Comparison of ENCODE assay signal across 11 cellular contexts in genomic region chrX:55919367-55920221, GRCh38.
DNase-seq lines count a peak whose midpoint lies in the region; ATAC-seq and TF ChIP-seq lines count a peak whose summit lies in the region.
"Had no signal": no experiment of that assay in that cellular context is flagged by ENCODE, and none has a peak within 500 bp of the region (broad histone marks: within the 10 kb centered on the region; RNA-seq: fewer than 3 reads in every experiment).

No MANE protein-coding gene starts in this region.

- DNase-seq in GM10266 (ENCODE audit: extremely low spot score) (peak; percentile 32), NOMO-1 treated with dmso at 0.1 percent for 144 hours (lab: John Stamatoyannopoulos, UW; ENCODE audit: unreplicated experiment) (peak; percentile 4), NCI-H1048 (lab: John Stamatoyannopoulos, UW) (no peak), NCI-H1105 (lab: John Stamatoyannopoulos, UW) (no peak), NCI-H2227 (lab: John Stamatoyannopoulos, UW; ENCODE audit: unreplicated experiment) (no peak)
- DNase-seq in activated CD4-positive, alpha-beta memory T cell treated with anti-CD3 and anti-CD28 coated beads, Interleukin-2, amount 10 ng/mL, durations not matched to agents 7 days and 5 days: no peak
- DNase-seq: activated CD8-positive, alpha-beta memory T cell treated with anti-CD3 and anti-CD28 coated beads, Interleukin-2, amount 10 ng/mL, durations not matched to agents 7 days and 5 days; DND-41; NCI-H1694 had no signal

- peaks cover 6% of the 10 kb centered on the region for H3K36me3 Mint-ChIP-seq in activated CD4-positive, alpha-beta memory T cell treated with anti-CD3 and anti-CD28 coated beads, Interleukin-2, amount 10 ng/mL, durations not matched to agents 7 days and 5 days (ENCODE audit: low read depth)

- POLR2A ChIA-PET in activated CD4-positive, alpha-beta memory T cell treated with anti-CD3 and anti-CD28 coated beads, Interleukin-2, amount 10 ng/mL, durations not matched to agents 7 days and 5 days (lab: Charles Lee): no interaction called here

- TF ChIP-seq CTCF in GM10266 (IDR thresholded peaks at IDR 0.05; ENCODE audit: control insufficient read depth, insufficient read depth, low read depth, missing control alignments): peak; percentile 11

- H3K27ac Mint-ChIP-seq in activated CD4-positive, alpha-beta memory T cell treated with anti-CD3 and anti-CD28 coated beads, Interleukin-2, amount 10 ng/mL, durations not matched to agents 7 days and 5 days: no peak overlapping the region
- H3K27ac Mint-ChIP-seq: activated CD8-positive, alpha-beta memory T cell treated with anti-CD3 and anti-CD28 coated beads, Interleukin-2, amount 10 ng/mL, durations not matched to agents 7 days and 5 days had no signal

- no peak overlapping the region for H3K4me3 Mint-ChIP-seq in activated CD4-positive, alpha-beta memory T cell treated with anti-CD3 and anti-CD28 coated beads, Interleukin-2, amount 10 ng/mL, durations not matched to agents 7 days and 5 days
- H3K4me3 Mint-ChIP-seq: activated CD8-positive, alpha-beta memory T cell treated with anti-CD3 and anti-CD28 coated beads, Interleukin-2, amount 10 ng/mL, durations not matched to agents 7 days and 5 days had no signal

- ATAC-seq in GM19351 (IDR thresholded peaks at IDR 0.05; ENCODE audit: unreplicated experiment) (peak; percentile 93), HG03025 (IDR thresholded peaks at IDR 0.05; ENCODE audit: low FRiP score, unreplicated experiment) (peak; percentile 92)
- ATAC-seq: activated CD8-positive, alpha-beta memory T cell treated with anti-CD3 and anti-CD28 coated beads, Interleukin-2, amount 10 ng/mL, durations not matched to agents 7 days and 5 days had no signal

- H3K4me1 Mint-ChIP-seq in activated CD4-positive, alpha-beta memory T cell treated with anti-CD3 and anti-CD28 coated beads, Interleukin-2, amount 10 ng/mL, durations not matched to agents 7 days and 5 days: no peaks in the 10 kb centered on the region
- H3K4me1 Mint-ChIP-seq: activated CD8-positive, alpha-beta memory T cell treated with anti-CD3 and anti-CD28 coated beads, Interleukin-2, amount 10 ng/mL, durations not matched to agents 7 days and 5 days had no signal

- H3K9me3 Mint-ChIP-seq in activated CD4-positive, alpha-beta memory T cell treated with anti-CD3 and anti-CD28 coated beads, Interleukin-2, amount 10 ng/mL, durations not matched to agents 7 days and 5 days: peaks cover 16% of the 10 kb centered on the region

- CTCF ChIA-PET in activated CD4-positive, alpha-beta memory T cell treated with anti-CD3 and anti-CD28 coated beads, Interleukin-2, amount 10 ng/mL, durations not matched to agents 7 days and 5 days (lab: Charles Lee): interaction anchor here (1.3 kb wide), 1 partner anchor 11 kb away, joined by 3 read pairs; no protein-coding TSS in a partner anchor

- H3K27me3 Mint-ChIP-seq in activated CD4-positive, alpha-beta memory T cell treated with anti-CD3 and anti-CD28 coated beads, Interleukin-2, amount 10 ng/mL, durations not matched to agents 7 days and 5 days: no peaks in the 10 kb centered on the region
- H3K27me3 Mint-ChIP-seq: activated CD8-positive, alpha-beta memory T cell treated with anti-CD3 and anti-CD28 coated beads, Interleukin-2, amount 10 ng/mL, durations not matched to agents 7 days and 5 days had no signal

Comparison
In these comparisons a context has a peak if more than half of its experiments do, and no peak if none do; other contexts are left out.
1. DNase-seq: peak in GM10266 (single experiment) and NOMO-1 treated with dmso at 0.1 percent for 144 hours (single experiment); none in NCI-H1048 (single experiment), activated CD4-positive, alpha-beta memory T cell treated with anti-CD3 and anti-CD28 coated beads, Interleukin-2, amount 10 ng/mL, durations not matched to agents 7 days and 5 days (single experiment), NCI-H1105 (single experiment) and NCI-H2227 (single experiment).